Comparison of ENCODE assay signal across 32 cellular contexts in the genomic region with DNA sequence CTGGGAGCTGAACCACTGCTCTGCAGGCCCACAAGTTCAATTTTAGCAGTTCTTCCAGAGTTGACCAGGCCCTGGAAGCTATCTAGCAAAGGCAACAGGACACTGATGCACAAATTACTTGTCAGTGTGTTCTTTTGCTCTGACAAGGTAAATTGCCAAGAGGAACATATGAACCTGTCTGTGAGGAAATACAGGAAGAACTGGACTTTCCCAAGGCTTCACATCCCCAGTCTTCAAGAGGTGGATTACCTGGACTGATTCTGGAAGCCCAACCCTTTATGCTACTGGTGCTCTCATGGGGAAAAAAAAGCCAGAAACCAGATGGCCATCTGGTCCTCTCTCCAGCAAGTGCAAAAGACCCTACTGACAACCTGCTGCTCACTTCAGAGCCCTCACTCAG. TPM values are rescaled to one million over a fixed set of nuclear protein-coding genes. Genes with fewer than 3 reads are reported as not detected.
"Had no signal": no experiment of that assay in that cellular context is flagged by ENCODE, and none has a peak within 500 bp of the region (broad histone marks: within the 10 kb centered on the region; RNA-seq: fewer than 3 reads in every experiment).

No MANE protein-coding gene starts in this region.

- H3K27ac ChIP-seq: coronary artery, dorsolateral prefrontal cortex, epithelial cell of prostate, gastrocnemius medialis, heart right ventricle, left lung, lower lobe of right lung had no signal

- ATAC-seq: gastrocnemius medialis; heart right ventricle; left cardiac atrium; left lung; left ventricle myocardium superior; lower lobe of right lung; naive thymus-derived CD4-positive, alpha-beta T cell; natural killer cell had no signal

- H3K4me3 ChIP-seq: coronary artery, dorsolateral prefrontal cortex, esophagus squamous epithelium, gastrocnemius medialis, heart right ventricle, left lung, lower lobe of right lung had no signal

- FAIRE-seq: endothelial cell of umbilical vein, islet of Langerhans, keratinocyte had no signal

- H3K36me3 Mint-ChIP-seq: mesothelial cell of epicardium, natural killer cell had no signal

- H3K9me3 Mint-ChIP-seq: natural killer cell had no signal

- DNase-seq: dermis blood vessel endothelial cell; dorsolateral prefrontal cortex; effector CD4-positive, alpha-beta T cell; effector memory CD4-positive, alpha-beta T cell; erythroblast; esophagus squamous epithelium; foreskin fibroblast; foreskin melanocyte; gastrocnemius medialis; glutamatergic neuron; head of caudate nucleus; heart right ventricle; hippocampal formation; left cardiac atrium; left lung; left ventricle myocardium superior; lower lobe of right lung; mesenchymal stem cell; naive thymus-derived CD4-positive, alpha-beta T cell; natural killer cell had no signal

- H3K4me3 Mint-ChIP-seq: mesothelial cell of epicardium, natural killer cell had no signal

- H3K27me3 ChIP-seq: esophagus squamous epithelium, gastrocnemius medialis, left lung had no signal

- H3K4me1 ChIP-seq: lower lobe of right lung had no signal

- H3K27ac Mint-ChIP-seq: mesothelial cell of epicardium; naive thymus-derived CD4-positive, alpha-beta T cell; natural killer cell had no signal

- H3K9me3 ChIP-seq: esophagus squamous epithelium, gastrocnemius medialis, heart right ventricle, left lung, lower lobe of right lung had no signal

- H3K36me3 ChIP-seq: esophagus squamous epithelium, gastrocnemius medialis, heart right ventricle, left lung, lower lobe of right lung had no signal

RNA-seq across cellular contexts. Expression of a gene that starts 38.4 kb away (rescaled TPM):
- total RNA-seq: dermis blood vessel endothelial cell, endothelial cell of umbilical vein, left cardiac atrium, left ventricle myocardium superior, lower leg skin, lower lobe of right lung, mesenteric fat pad, mesothelial cell of epicardium had no signal
- polyA plus RNA-seq: naive thymus-derived CD4-positive, alpha-beta T cell had no signal

RNA-seq across cellular contexts. Expression of a gene that starts 46.3 kb away (rescaled TPM):
- total RNA-seq: dermis blood vessel endothelial cell; endothelial cell of umbilical vein; esophagus squamous epithelium; gastrocnemius medialis; glomerular endothelial cell; heart right ventricle; left cardiac atrium; left lung; left ventricle myocardium superior; lower leg skin; lower lobe of right lung; lung microvascular endothelial cell; mesenteric fat pad; mesothelial cell of epicardium; mononuclear cell; mucosa of gallbladder; naive thymus-derived CD4-positive, alpha-beta T cell; natural killer cell had no signal
- polyA plus RNA-seq: endothelial cell of umbilical vein; heart right ventricle; keratinocyte; naive thymus-derived CD4-positive, alpha-beta T cell had no signal
